Comparison of ENCODE assay signal across 8 cellular contexts in the genomic region with DNA sequence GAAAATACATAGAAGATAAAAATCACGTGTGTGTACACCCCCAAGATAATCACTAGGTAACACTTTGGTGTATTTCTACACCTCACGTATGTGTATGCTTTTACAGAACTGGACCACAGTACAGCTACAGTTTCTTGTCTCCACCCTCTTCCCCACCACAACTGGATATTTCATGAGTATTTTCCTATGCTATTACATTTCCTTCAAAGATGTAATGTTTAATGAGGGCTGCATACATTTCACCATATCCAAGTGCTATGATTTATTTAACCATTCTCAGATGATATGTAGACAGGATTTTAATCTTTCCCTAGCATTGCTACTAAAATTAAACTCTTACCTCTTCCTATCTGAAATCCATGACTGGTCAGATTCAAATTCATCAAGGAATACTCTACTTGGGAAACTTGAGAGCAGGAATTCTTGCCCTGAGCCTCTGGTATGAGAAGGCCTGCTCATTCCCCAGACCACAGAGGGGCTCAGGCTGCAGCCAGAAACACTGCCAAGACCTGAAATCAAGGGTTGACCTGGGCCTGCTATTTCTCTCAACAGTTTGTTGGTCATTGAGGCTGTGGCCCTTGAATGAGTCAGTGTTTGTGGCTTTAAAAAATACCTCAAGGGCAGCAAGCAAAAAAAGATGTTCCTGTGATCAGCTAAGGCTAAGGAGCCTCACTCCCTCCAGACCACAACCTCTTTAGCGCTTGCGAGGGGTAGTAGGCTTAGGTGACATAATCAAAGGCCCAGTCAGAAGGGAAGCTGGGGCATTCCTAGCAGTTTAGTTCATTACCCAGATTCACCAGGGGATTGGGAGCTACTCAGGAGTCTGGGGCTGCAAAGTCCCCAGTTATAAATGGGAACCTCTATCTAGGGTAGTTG. TPM values are rescaled to one million over a fixed set of nuclear protein-coding genes. Genes with fewer than 3 reads are reported as not detected.
A peak's percentile ranks its signal among the peaks of the same experiment; 100 is the strongest.
DNase-seq lines count a peak whose midpoint lies in the region; ATAC-seq and TF ChIP-seq lines count a peak whose summit lies in the region.

No MANE protein-coding gene starts in this region.

- ATAC-seq in GM21717 (IDR thresholded peaks at IDR 0.05; ENCODE audit: unreplicated experiment) (peak; percentile 77), foreskin keratinocyte (no peak)

- in situ Hi-C loops in KBM-7 (cut with MboI; ENCODE audit: low pct_unique_long_range_greater_than_20kb, low sequenced_read_pairs), result no loop called here

- H3K4me1 ChIP-seq in foreskin keratinocyte, result no peaks in the 10 kb centered on the region

- no peak overlapping the region for H3K27ac ChIP-seq in foreskin keratinocyte

- DNase-seq in EL, result peak; percentile 98
- peak; percentile 48 for DNase-seq in KBM-7
- peak; percentile 98 for DNase-seq in fibroblast of peridontal ligament (ENCODE audit: extremely low read depth)
- no peak for DNase-seq in foreskin keratinocyte
- DNase-seq in stimulated activated CD4-positive, alpha-beta T cell treated with anti-CD3 and anti-CD28 coated beads, Interleukin-4, amount 100 ng/mL, for 4 hours, result no peak
- no peak for DNase-seq in mesenteric fat pad (ENCODE audit: low spot score)
- DNase-seq in effector CD8-positive, alpha-beta T cell (lab: John Stamatoyannopoulos, UW), result no peak

- TF ChIP-seq CTCF in foreskin keratinocyte (conservative IDR thresholded peaks at IDR 0.05), result no peak

- no peaks in the 10 kb centered on the region for H3K27me3 ChIP-seq in foreskin keratinocyte

RNA-seq across cellular contexts. Expression of a gene that starts 55.5 kb away (rescaled TPM):
- 0.60 and 0.99 TPM in 2 replicates for total RNA-seq in foreskin keratinocyte
- polyA plus RNA-seq in foreskin keratinocyte, result 0.49 and 0.56 TPM in 2 replicates
- 6.1 TPM for total RNA-seq in mesenteric fat pad

Comparison
In these comparisons a context has a peak if more than half of its experiments do, and no peak if none do; other contexts are left out.
1. DNase-seq: peak in EL (single experiment), KBM-7 (single experiment) and fibroblast of peridontal ligament (single experiment); none in foreskin keratinocyte (0 of 2), stimulated activated CD4-positive, alpha-beta T cell treated with anti-CD3 and anti-CD28 coated beads, Interleukin-4, amount 100 ng/mL, for 4 hours (0 of 2), mesenteric fat pad (single experiment) and effector CD8-positive, alpha-beta T cell (single experiment).